In the genomic region with DNA sequence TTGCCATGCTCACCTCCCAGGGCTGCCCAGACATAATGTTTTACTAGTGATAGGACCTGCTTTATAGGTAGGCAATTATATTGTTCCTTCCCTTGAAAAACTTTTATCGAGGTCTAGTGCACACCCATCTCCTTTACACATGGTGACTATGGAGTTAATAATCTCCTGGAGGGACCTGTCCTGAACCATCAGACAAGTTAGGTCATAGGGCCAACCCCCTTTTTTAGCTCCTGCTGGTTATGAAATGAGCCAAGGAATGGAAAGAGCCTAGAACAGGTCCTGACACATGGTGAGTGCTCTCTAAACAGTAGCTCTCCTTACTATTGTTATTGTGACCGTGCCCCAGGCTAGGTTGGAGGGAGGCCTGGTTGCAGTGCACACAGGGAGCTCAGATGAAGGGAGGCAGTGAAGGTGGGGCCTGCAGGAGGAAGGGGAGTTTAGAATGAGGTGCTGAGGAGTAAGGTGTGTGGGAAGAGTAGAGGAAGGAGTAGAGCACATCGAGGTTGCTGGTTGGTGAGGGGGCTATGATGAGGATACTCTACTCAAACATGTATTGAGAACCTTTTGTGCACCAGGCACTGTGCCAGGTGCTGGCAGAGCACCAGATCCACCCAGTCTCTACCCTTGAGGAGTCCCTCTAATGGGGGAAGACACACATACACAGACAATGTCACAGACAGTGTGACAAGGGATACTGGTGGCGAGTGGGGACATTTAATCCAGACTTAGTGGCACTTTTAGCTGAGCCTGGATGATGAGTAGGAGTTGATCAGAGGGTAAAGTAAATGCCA, we compare ENCODE assay signal across 12 cellular contexts. TPM values are rescaled to one million over a fixed set of nuclear protein-coding genes. Genes with fewer than 3 reads are reported as not detected.
A peak's percentile ranks its signal among the peaks of the same experiment; 100 is the strongest.
DNase-seq lines count a peak whose midpoint lies in the region; ATAC-seq and TF ChIP-seq lines count a peak whose summit lies in the region.
"Had no signal": no experiment of that assay in that cellular context is flagged by ENCODE, and none has a peak within 500 bp of the region (broad histone marks: within the 10 kb centered on the region; RNA-seq: fewer than 3 reads in every experiment).

No MANE protein-coding gene starts in this region.

- DNase-seq in SK-N-SH (peak; percentile 28), PC-3 (peak; percentile 67), epithelial cell of prostate (ENCODE audit: low read depth, low spot score) (no peak), smooth muscle cell (lab: John Stamatoyannopoulos, UW; ENCODE audit: unreplicated experiment) (no peak), HEK293T (ENCODE audit: extremely low spot score) (no peak), NOMO-1 (lab: John Stamatoyannopoulos, UW; ENCODE audit: unreplicated experiment in 2 of 2) (no peak), Kasumi-1 (lab: John Stamatoyannopoulos, UW) (no peak)
- DNase-seq: activated CD4-positive, alpha-beta T cell treated with anti-CD3 and anti-CD28 coated beads, Interleukin-2, amount 50 U/mL, for 4 hours; NCI-H1048; sigmoid colon had no signal

- no peaks in the 10 kb centered on the region for H3K9me3 ChIP-seq in SK-N-SH
- no peaks in the 10 kb centered on the region for H3K9me3 ChIP-seq in PC-3 (ENCODE audit: low read length)
- H3K9me3 ChIP-seq in smooth muscle cell (replicated peaks; ENCODE audit: low read depth): no peaks in the 10 kb centered on the region
- H3K9me3 ChIP-seq: sigmoid colon had no signal

- H3K79me2 ChIP-seq in SK-N-SH (ENCODE audit: insufficient read depth) (peaks cover 65% of the 10 kb centered on the region), PC-3 (ENCODE audit: low read length) (no peaks in the 10 kb centered on the region), smooth muscle cell (ENCODE audit: low read depth) (peaks cover 35% of the 10 kb centered on the region)

- H3K27ac ChIP-seq in SK-N-SH (ENCODE audit: low read depth in 2 of 2, low read length in 1 of 2) (peak overlapping the region; percentile 1 to 99; a peak in 2 of 4 replicates), PC-3 (ENCODE audit: low read length) (peak overlapping the region; percentile 22; the same call in 1 of the 2 replicates), epithelial cell of prostate (peak overlapping the region; percentile 28), smooth muscle cell (ENCODE audit: low read depth) (peak overlapping the region; percentile 75)

- BruUV-seq in PC-3 (replicated peaks; lab: Mats Ljungman, UMichigan): no TSS peak

- no peaks in the 10 kb centered on the region for H3K27me3 ChIP-seq in SK-N-SH (ENCODE audit: insufficient read depth)
- H3K27me3 ChIP-seq in PC-3 (ENCODE audit: low read length): no peaks in the 10 kb centered on the region
- H3K27me3 ChIP-seq in smooth muscle cell (ENCODE audit: low read depth): no peaks in the 10 kb centered on the region
- H3K27me3 ChIP-seq: sigmoid colon had no signal

- H3K4me3 ChIP-seq in SK-N-SH (ENCODE audit: low read depth in 2 of 2, low read length in 1 of 2) (no peak overlapping the region), PC-3 (ENCODE audit: low read length) (no peak overlapping the region), smooth muscle cell (no peak overlapping the region)
- H3K4me3 ChIP-seq: sigmoid colon had no signal

- no peak overlapping the region for H2AFZ ChIP-seq in SK-N-SH (ENCODE audit: low read depth)
- H2AFZ ChIP-seq in PC-3 (ENCODE audit: low read length): no peak overlapping the region
- no peak overlapping the region for H2AFZ ChIP-seq in smooth muscle cell (ENCODE audit: low read depth)

- WGBS in SK-N-SH (ENCODE audit: low lambda C conversion rate): 60% methylated on average over 4 of the region's 4 CpGs
- WGBS in smooth muscle cell (ENCODE audit: low lambda C conversion rate): 72% methylated on average over 4 of the region's 4 CpGs

- peaks cover 38% of the 10 kb centered on the region for H3F3A ChIP-seq in SK-N-SH (replicated peaks; ENCODE audit: insufficient read depth)
- H3F3A ChIP-seq in PC-3 (ENCODE audit: low read length, unreplicated experiment): no peaks in the 10 kb centered on the region
- peaks cover 27% of the 10 kb centered on the region for H3F3A ChIP-seq in smooth muscle cell (ENCODE audit: low read depth)

- H3K36me3 ChIP-seq in SK-N-SH (replicated peaks in 1 of 2; ENCODE audit: control insufficient read depth in 1 of 2, insufficient read depth in 2 of 2, low read length in 1 of 2): no peaks in the 10 kb centered on the region
- H3K36me3 ChIP-seq in PC-3 (ENCODE audit: low read depth, low read length): no peaks in the 10 kb centered on the region
- H3K36me3 ChIP-seq in smooth muscle cell (ENCODE audit: low read depth): no peaks in the 10 kb centered on the region
- H3K36me3 ChIP-seq: sigmoid colon had no signal

- POLR2A ChIA-PET in SK-N-SH (lab: Yijun Ruan, JAX): interaction anchor here (1.5 kb wide), 1 partner anchor 26 kb away, joined by 3 read pairs; no protein-coding TSS in a partner anchor
- POLR2A ChIA-PET in PC-3 (lab: Charles Lee; ENCODE audit: unreplicated experiment): interaction anchor here (0.5 to 0.6 kb wide), 2 partner anchors 18 to 132 kb away, joined by 3 to 6 read pairs; no protein-coding TSS in a partner anchor
- POLR2A ChIA-PET in HEK293T (lab: Yijun Ruan, JAX): interaction anchor here (1.8 to 11.3 kb wide), 3 partner anchors 14 to 112 kb away, joined by 6 to 60 read pairs (median 32); a partner anchor contains a TSS

- ATAC-seq in SK-N-SH treated with all-trans-retinoic acid at 6 μM for 48 hours: no peak
- no peak for ATAC-seq in PC-3
- ATAC-seq: left lobe of liver had no signal

- intact Hi-C loops in PC-3 (cut with micrococcal nuclease): no loop called here

- TF ChIP-seq EP300 in SK-N-SH (IDR thresholded peaks at IDR 0.05; ENCODE audit: borderline replicate concordance in 1 of 2, low read depth in 1 of 2, low read length in 1 of 2): no peak

- H3K4me1 ChIP-seq in SK-N-SH (ENCODE audit: control insufficient read depth in 1 of 2, insufficient read depth in 2 of 2, low read depth in 1 of 2, low read length in 1 of 2) (peaks cover 48 to 58% of the 10 kb centered on the region in 2 experiments), PC-3 (ENCODE audit: insufficient read depth, low read length) (peaks cover 70% of the 10 kb centered on the region), smooth muscle cell (ENCODE audit: low read depth) (peaks cover 42% of the 10 kb centered on the region)

- no peak for TF ChIP-seq RAD21 in SK-N-SH (IDR thresholded peaks at IDR 0.05; ENCODE audit: low read length)

- 0 out of 2 replicates have a peak overlapping the region, but pooled peaks have one; percentile 16 for H3K4me2 ChIP-seq in SK-N-SH
- H3K4me2 ChIP-seq in PC-3 (ENCODE audit: low read length): peak overlapping the region; percentile 1
- no peak overlapping the region for H3K4me2 ChIP-seq in smooth muscle cell

- H3K9ac ChIP-seq in SK-N-SH: no peak overlapping the region
- no peak overlapping the region for H3K9ac ChIP-seq in PC-3 (ENCODE audit: low read length)
- H3K9ac ChIP-seq in smooth muscle cell (ENCODE audit: low read depth): peak overlapping the region; percentile 18

- H3K9me2 ChIP-seq in SK-N-SH (no peaks in the 10 kb centered on the region), PC-3 (replicated peaks; ENCODE audit: low read length) (no peaks in the 10 kb centered on the region)

- H4K20me1 ChIP-seq in SK-N-SH (ENCODE audit: insufficient read depth) (no peaks in the 10 kb centered on the region), PC-3 (ENCODE audit: low read length) (no peaks in the 10 kb centered on the region), smooth muscle cell (ENCODE audit: low read depth) (no peaks in the 10 kb centered on the region)

- CTCF ChIA-PET in SK-N-SH (lab: Yijun Ruan, JAX) (interaction anchor here (1.0 to 29.6 kb wide), 4 partner anchors 10 to 140 kb away, joined by 3 to 1559 read pairs (median 18); a partner anchor contains a TSS), PC-3 (lab: Charles Lee) (interaction anchor here (4.7 kb wide), 1 partner anchor 30 kb away, joined by 22 read pairs; no protein-coding TSS in a partner anchor), HEK293T (lab: Yijun Ruan, JAX) (interaction anchor here (1.1 to 13.4 kb wide), 3 partner anchors 21 to 41 kb away, joined by 4 to 255 read pairs (median 50); no protein-coding TSS in a partner anchor)

- no peak for TF ChIP-seq CTCF in SK-N-SH (IDR thresholded peaks at IDR 0.05)
- TF ChIP-seq CTCF in PC-3 (conservative IDR thresholded peaks at IDR 0.05; ENCODE audit: low read depth, low read length): no peak
- TF ChIP-seq CTCF in smooth muscle cell (IDR thresholded peaks at IDR 0.05; ENCODE audit: borderline replicate concordance, insufficient read depth, poor library complexity, severe bottlenecking): no peak

TF ChIP-seq in SK-N-SH treated with all-trans-retinoic acid at 6 μM for 48 hours, 23 proteins besides CTCF, POLR2A, EP300 and RAD21 (continues in another document):
- TF ChIP-seq ZFP30 (CRISPR knock-in tag; IDR thresholded peaks at IDR 0.05): no peak
- TF ChIP-seq OSR1 (CRISPR knock-in tag; IDR thresholded peaks at IDR 0.05): no peak

TF ChIP-seq in HEK293T, 16 proteins besides CTCF, POLR2A, EP300 and RAD21 (continues in another document):
- no peak for TF ChIP-seq ZNF384 (IDR thresholded peaks at IDR 0.05)

RNA-seq across cellular contexts. Expression of a gene that starts 14.1 kb away (rescaled TPM):
- polyA plus RNA-seq in SK-N-SH (2012; rRNA removed) (726 and 983 TPM in 2 replicates), smooth muscle cell (626 and 674 TPM in 2 replicates)
- 396 and 512 TPM in 2 replicates for polyA plus RNA-seq in SK-N-SH (2012; cell fraction: cytosol; rRNA removed)
- polyA plus RNA-seq in SK-N-SH (2012; cell fraction: nucleus; rRNA removed): 1,848 and 2,172 TPM in 2 replicates
- total RNA-seq in PC-3 (2014; rRNA removed) (864 and 1,095 TPM in 2 replicates), smooth muscle cell (237 and 256 TPM in 2 replicates)

RNA-seq across cellular contexts. Expression of a gene that starts 18.1 kb away (rescaled TPM):
- polyA plus RNA-seq in SK-N-SH (2012; rRNA removed) (15.1 and 16.2 TPM in 2 replicates), smooth muscle cell (10.5 and 11.0 TPM in 2 replicates)
- 8.7 and 14.2 TPM in 2 replicates for polyA plus RNA-seq in SK-N-SH (2012; cell fraction: cytosol; rRNA removed)
- 23.2 and 26.8 TPM in 2 replicates for polyA plus RNA-seq in SK-N-SH (2012; cell fraction: nucleus; rRNA removed)
- total RNA-seq in PC-3 (2014; rRNA removed) (12.9 and 14.7 TPM in 2 replicates), smooth muscle cell (13.5 and 13.8 TPM in 2 replicates)

RNA-seq across cellular contexts. Expression of a gene that starts 39.4 kb away (rescaled TPM):
- polyA plus RNA-seq in SK-N-SH (2012; rRNA removed) (not detected in 2 replicates), smooth muscle cell (8.9 and 53.5 TPM in 2 replicates)
- polyA plus RNA-seq in SK-N-SH (2012; cell fraction: cytosol; rRNA removed): 0.17 TPM in 1 of 2 replicates, not detected in the other
- 0.17 and 0.33 TPM in 2 replicates for polyA plus RNA-seq in SK-N-SH (2012; cell fraction: nucleus; rRNA removed)
- total RNA-seq in PC-3 (2014; rRNA removed) (18.1 and 18.5 TPM in 2 replicates), smooth muscle cell (16.8 and 27.1 TPM in 2 replicates)
- total RNA-seq: sigmoid colon had no signal

RNA-seq across cellular contexts. Expression of a gene that starts 45.8 kb away (rescaled TPM):
- polyA plus RNA-seq in SK-N-SH (2012; rRNA removed): 184 and 230 TPM in 2 replicates
- 164 and 185 TPM in 2 replicates for polyA plus RNA-seq in SK-N-SH (2012; cell fraction: cytosol; rRNA removed)
- polyA plus RNA-seq in SK-N-SH (2012; cell fraction: nucleus; rRNA removed): 55.1 and 103 TPM in 2 replicates
- 130 TPM in 2 replicates for total RNA-seq in PC-3 (2014; rRNA removed)
- 32.2 and 55.1 TPM in 2 replicates for total RNA-seq in smooth muscle cell
- polyA plus RNA-seq in smooth muscle cell: 146 and 156 TPM in 2 replicates

RNA-seq across cellular contexts. Expression of a gene that starts 46.8 kb away (rescaled TPM):
- 37.0 and 45.6 TPM in 2 replicates for polyA plus RNA-seq in SK-N-SH (2012; rRNA removed)
- 24.8 and 32.5 TPM in 2 replicates for polyA plus RNA-seq in SK-N-SH (2012; cell fraction: cytosol; rRNA removed)
- polyA plus RNA-seq in SK-N-SH (2012; cell fraction: nucleus; rRNA removed): 62.8 and 69.2 TPM in 2 replicates
- 45.4 and 62.9 TPM in 2 replicates for total RNA-seq in PC-3 (2014; rRNA removed)
- 18.1 and 18.8 TPM in 2 replicates for total RNA-seq in smooth muscle cell
- 19.4 and 23.3 TPM in 2 replicates for polyA plus RNA-seq in smooth muscle cell

Comparison
In these comparisons a context has a peak if more than half of its experiments do, and no peak if none do; other contexts are left out.
1. DNase-seq: peak in SK-N-SH (single experiment) and PC-3 (single experiment); none in epithelial cell of prostate (single experiment), smooth muscle cell (single experiment), HEK293T (single experiment), NOMO-1 (0 of 2) and Kasumi-1 (0 of 2).
2. H3K27ac ChIP-seq: peak in every context shown above with its lines; median percentile 75 in smooth muscle cell; 50 in SK-N-SH; 28 in epithelial cell of prostate; 22 in PC-3.